ENCODE assay signal across 6 cellular contexts in the genomic region with DNA sequence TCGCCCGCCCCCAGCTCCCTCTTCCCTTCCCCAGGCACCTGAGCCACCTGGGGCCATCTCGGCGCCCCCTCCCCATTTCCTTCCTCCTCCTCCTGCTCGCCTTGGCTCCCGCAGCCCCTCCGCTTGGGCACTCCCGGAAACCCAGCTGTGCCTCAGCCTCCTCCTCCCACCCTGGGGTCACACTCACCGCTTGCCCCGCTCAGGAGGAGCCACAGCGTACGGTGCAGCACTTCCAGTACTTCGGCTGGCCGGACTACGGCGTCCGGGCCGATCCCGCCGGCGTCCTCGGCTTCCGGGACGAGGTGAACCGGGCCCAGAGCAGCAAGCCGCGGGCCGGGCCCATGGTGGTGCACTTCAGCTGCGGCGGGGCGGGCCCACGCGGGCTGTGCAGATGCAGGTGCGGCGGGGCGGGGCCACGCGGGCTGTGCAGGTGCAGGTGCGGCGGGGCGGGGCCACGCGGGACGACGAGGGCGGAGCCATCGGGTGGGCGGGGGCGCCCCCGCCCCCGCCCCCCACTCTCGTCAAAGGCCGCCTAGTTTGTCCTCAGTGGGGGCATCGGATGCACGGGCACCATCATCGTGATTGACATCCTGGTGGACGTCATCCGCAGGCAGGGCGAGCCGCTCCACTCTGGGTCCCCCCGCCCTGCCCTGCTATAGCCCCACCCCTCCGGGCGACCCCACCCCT. TPM values are rescaled to one million over a fixed set of nuclear protein-coding genes. Genes with fewer than 3 reads are reported as not detected.
DNase-seq lines count a peak whose midpoint lies in the region; ATAC-seq lines count a peak whose summit lies in the region.

No MANE protein-coding gene starts in this region.

- H3K9ac ChIP-seq in BLaER1 = peak overlapping the region; percentile 60; the same call in 1 of the 2 replicates
- peak overlapping the region; percentile 36 to 41 for H3K9ac ChIP-seq in mucosa of rectum (ENCODE audit: low read depth in 1 of 2, low read length in 2 of 2)

- peaks cover 2% of the 10 kb centered on the region for H3K27me3 Mint-ChIP-seq in IgD-negative memory B cell
- peaks cover 7% of the 10 kb centered on the region for H3K27me3 Mint-ChIP-seq in activated naive CD4-positive, alpha-beta T cell treated with anti-CD3 and anti-CD28 coated beads for 36 hours (ENCODE audit: low read depth)

- H3K4me1 ChIP-seq in BLaER1 = peaks cover 79% of the 10 kb centered on the region
- H3K4me1 ChIP-seq in mucosa of rectum (ENCODE audit: control insufficient read depth in 2 of 2, insufficient read depth in 2 of 2, low read length in 2 of 2) = peaks cover 22 to 25% of the 10 kb centered on the region in 2 donors

- peaks cover 4 to 12% (median 8%) of the 10 kb centered on the region in 3 donors for H3K4me1 Mint-ChIP-seq in IgD-negative memory B cell
- H3K4me1 Mint-ChIP-seq in activated naive CD4-positive, alpha-beta T cell treated with anti-CD3 and anti-CD28 coated beads for 36 hours (ENCODE audit: low read depth) = peaks cover 21% of the 10 kb centered on the region

- no peaks in the 10 kb centered on the region for H3K36me3 ChIP-seq in BLaER1
- H3K36me3 ChIP-seq in mucosa of rectum (ENCODE audit: control insufficient read depth in 2 of 2, insufficient read depth in 2 of 2, low read length in 2 of 2) = no peaks in the 10 kb centered on the region

- H3K9me3 Mint-ChIP-seq in IgD-negative memory B cell = no peaks in the 10 kb centered on the region
- no peaks in the 10 kb centered on the region for H3K9me3 Mint-ChIP-seq in activated naive CD4-positive, alpha-beta T cell treated with anti-CD3 and anti-CD28 coated beads for 36 hours

- H3K4me2 ChIP-seq in BLaER1 = peak overlapping the region; percentile 94

- intact Hi-C loops in activated naive CD4-positive, alpha-beta T cell treated with anti-CD3 and anti-CD28 coated beads for 36 hours (cut with micrococcal nuclease) = no loop called here

- peak overlapping the region; percentile 62 to 92 (median 82) for H3K4me3 Mint-ChIP-seq in IgD-negative memory B cell
- peak overlapping the region; percentile 76 for H3K4me3 Mint-ChIP-seq in activated naive CD4-positive, alpha-beta T cell treated with anti-CD3 and anti-CD28 coated beads for 36 hours

- H3K36me3 Mint-ChIP-seq in IgD-negative memory B cell = no peaks in the 10 kb centered on the region
- peaks cover 2% of the 10 kb centered on the region for H3K36me3 Mint-ChIP-seq in activated naive CD4-positive, alpha-beta T cell treated with anti-CD3 and anti-CD28 coated beads for 36 hours (ENCODE audit: low read depth)

- H3K27ac ChIP-seq in BLaER1 (no peak overlapping the region), mucosa of rectum (ENCODE audit: low read depth in 2 of 2, low read length in 2 of 2) (peak overlapping the region; percentile 92 to 98)

- no peak for DNase-seq in activated naive CD4-positive, alpha-beta T cell treated with anti-CD3 and anti-CD28 coated beads for 36 hours
- DNase-seq in inferior parietal cortex (ENCODE audit: extremely low spot score) = no peak

- CTCF ChIA-PET in activated naive CD4-positive, alpha-beta T cell treated with anti-CD3 and anti-CD28 coated beads for 36 hours (lab: Charles Lee) = no interaction called here

- H4K20me1 ChIP-seq in BLaER1 = peaks cover 39% of the 10 kb centered on the region

- ATAC-seq in HG03469 (IDR thresholded peaks at IDR 0.05; ENCODE audit: unreplicated experiment) = no peak

- H3K27me3 ChIP-seq in BLaER1 (peaks cover 23% of the 10 kb centered on the region), mucosa of rectum (ENCODE audit: control insufficient read depth in 2 of 2, insufficient read depth in 2 of 2, low read length in 2 of 2) (peaks cover 4 to 10% of the 10 kb centered on the region in 2 donors)

- H3K4me3 ChIP-seq in BLaER1 (peak overlapping the region; percentile 70), mucosa of rectum (ENCODE audit: low read length in 2 of 2) (peak overlapping the region; percentile 44 to 56)

- peak overlapping the region in 2 of 3 donors; percentile 71 to 83 for H3K27ac Mint-ChIP-seq in IgD-negative memory B cell
- no peak overlapping the region for H3K27ac Mint-ChIP-seq in activated naive CD4-positive, alpha-beta T cell treated with anti-CD3 and anti-CD28 coated beads for 36 hours

- H3K9me3 ChIP-seq in BLaER1 = no peaks in the 10 kb centered on the region
- H3K9me3 ChIP-seq in mucosa of rectum (ENCODE audit: control insufficient read depth in 2 of 2, low read length in 2 of 2) = no peaks in the 10 kb centered on the region

RNA-seq across cellular contexts. Expression of a gene that starts 5.6 kb away (rescaled TPM):
- polyA plus RNA-seq in IgD-negative memory B cell = not detected
- total RNA-seq in activated naive CD4-positive, alpha-beta T cell treated with anti-CD3 and anti-CD28 coated beads for 36 hours = not detected

RNA-seq across cellular contexts. Expression of a gene that starts 47.4 kb away (rescaled TPM):
- polyA plus RNA-seq in IgD-negative memory B cell = 7.9 TPM
- total RNA-seq in activated naive CD4-positive, alpha-beta T cell treated with anti-CD3 and anti-CD28 coated beads for 36 hours = 10 to 100 TPM; 14.9 to 18.6 TPM

RNA-seq across cellular contexts. Expression of a gene that starts 48.6 kb away (rescaled TPM):
- 0.05 TPM for polyA plus RNA-seq in IgD-negative memory B cell
- 10 to 100 TPM; 30.5 to 35.1 TPM for total RNA-seq in activated naive CD4-positive, alpha-beta T cell treated with anti-CD3 and anti-CD28 coated beads for 36 hours

RNA-seq across cellular contexts. Expression of a gene that starts 55.2 kb away (rescaled TPM):
- 191 TPM for polyA plus RNA-seq in IgD-negative memory B cell
- 100 to 1,000 TPM; 143 to 147 TPM for total RNA-seq in activated naive CD4-positive, alpha-beta T cell treated with anti-CD3 and anti-CD28 coated beads for 36 hours
